In the genomic region with DNA sequence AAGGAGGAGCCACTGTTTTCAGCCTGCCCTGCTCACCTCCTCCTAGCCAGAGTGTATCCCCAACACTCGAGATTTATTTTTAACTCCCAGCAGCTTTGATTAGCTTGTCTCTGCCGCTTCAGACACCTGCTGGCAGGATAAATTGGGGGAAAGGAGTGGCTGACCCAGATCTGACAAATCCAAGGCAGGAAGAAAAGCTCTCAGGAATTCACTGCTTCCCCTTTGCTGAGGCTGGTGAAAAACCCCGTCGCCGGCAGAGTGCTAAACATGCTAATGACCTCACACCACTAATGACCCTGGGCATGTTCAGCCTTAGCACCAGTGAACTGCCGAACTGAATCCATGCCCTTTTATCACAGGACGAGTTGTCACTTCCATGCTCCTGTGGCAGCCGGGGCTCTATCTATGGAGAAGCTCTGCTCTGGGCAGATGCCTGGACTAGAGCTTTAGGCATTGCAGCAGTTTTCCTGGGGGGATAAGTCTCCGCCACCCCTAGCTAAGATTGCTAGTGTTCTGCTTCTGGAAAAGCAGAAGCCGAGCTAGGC, we compare ENCODE assay signal across 16 cellular contexts. TPM values are rescaled to one million over a fixed set of nuclear protein-coding genes. Genes with fewer than 3 reads are reported as not detected.
DNase-seq lines count a peak whose midpoint lies in the region.
"Had no signal": no experiment of that assay in that cellular context is flagged by ENCODE, and none has a peak within 500 bp of the region (broad histone marks: within the 10 kb centered on the region; RNA-seq: fewer than 3 reads in every experiment).

No MANE protein-coding gene starts in this region.

- no peaks in the 10 kb centered on the region for H3K9me3 Mint-ChIP-seq in CD8-positive, alpha-beta memory T cell

- H3K27ac Mint-ChIP-seq in CD8-positive, alpha-beta memory T cell = peak overlapping the region in 1 of 8 donors; percentile 78
- H3K27ac Mint-ChIP-seq: T-helper 17 cell had no signal

- H3K27me3 ChIP-seq in iPS-15b (ENCODE audit: control insufficient read depth, insufficient read depth, low read length) = no peaks in the 10 kb centered on the region
- H3K27me3 ChIP-seq in CD8-positive, alpha-beta memory T cell (ENCODE audit: insufficient read depth, low read length, poor library complexity, severe bottlenecking) = no peaks in the 10 kb centered on the region
- H3K27me3 ChIP-seq: BLaER1, MG63, tibial artery had no signal

- POLR2A ChIA-PET in CD8-positive, alpha-beta memory T cell (lab: Charles Lee) = no interaction called here

- DNase-seq in NCI-H2227 treated with DMSO at 0.1 percent for 48 hours (lab: John Stamatoyannopoulos, UW) = peak; percentile 37
- DNase-seq in renal cortical epithelial cell (ENCODE audit: low read depth) = peak; percentile 16
- no peak for DNase-seq in NCI-H2107 (lab: John Stamatoyannopoulos, UW)
- no peak for DNase-seq in CD8-positive, alpha-beta memory T cell
- DNase-seq in SIG-M5 (lab: John Stamatoyannopoulos, UW) = no peak
- DNase-seq in stimulated activated CD4-positive, alpha-beta T cell treated with anti-CD3 and anti-CD28 coated beads, Interleukin-2, amount 100 ng/mL, for 48 hours = no peak
- DNase-seq: activated naive CD4-positive, alpha-beta T cell; DMS 273 treated with DMSO at 0.1 percent for 48 hours; MG63; NCI-H2081; NK-92 treated with Interleukin-12 subunit alpha and Interleukin-12 subunit beta, amount 100 ng/mL, for 24 hours; T-helper 17 cell had no signal

- peaks cover 0 to 9% (median 4%) of the 10 kb centered on the region in 3 donors for H3K36me3 Mint-ChIP-seq in CD8-positive, alpha-beta memory T cell

- H3K27ac ChIP-seq in cingulate gyrus (ENCODE audit: low read depth, low read length) = peak overlapping the region; percentile 73
- H3K27ac ChIP-seq in CD8-positive, alpha-beta memory T cell (ENCODE audit: low read depth, low read length) = no peak overlapping the region
- H3K27ac ChIP-seq: BLaER1, tibial artery had no signal

- no peaks in the 10 kb centered on the region for H3K4me1 Mint-ChIP-seq in CD8-positive, alpha-beta memory T cell
- H3K4me1 Mint-ChIP-seq: T-helper 17 cell had no signal

- H3K4me3 Mint-ChIP-seq in CD8-positive, alpha-beta memory T cell = no peak overlapping the region
- H3K4me3 Mint-ChIP-seq: T-helper 17 cell had no signal

- H3K36me3 ChIP-seq in iPS-15b (ENCODE audit: control insufficient read depth, insufficient read depth, low read length) = no peaks in the 10 kb centered on the region
- H3K36me3 ChIP-seq in CD8-positive, alpha-beta memory T cell (ENCODE audit: insufficient read depth, low read length) = no peaks in the 10 kb centered on the region
- H3K36me3 ChIP-seq: BLaER1, MG63 had no signal

- H3K9ac ChIP-seq in iPS-15b (ENCODE audit: low read depth, low read length) = peak overlapping the region; percentile 26
- H3K9ac ChIP-seq: BLaER1 had no signal

- H3K4me3 ChIP-seq in iPS-15b (ENCODE audit: low read depth, low read length) = peak overlapping the region; percentile 31
- no peak overlapping the region for H3K4me3 ChIP-seq in CD8-positive, alpha-beta memory T cell (ENCODE audit: low read length)
- H3K4me3 ChIP-seq: BLaER1, MG63, tibial artery had no signal

- CTCF ChIA-PET in CD8-positive, alpha-beta memory T cell (lab: Charles Lee) = no interaction called here

- peaks cover 16 to 41% of the 10 kb centered on the region in 2 donors for H3K27me3 Mint-ChIP-seq in CD8-positive, alpha-beta memory T cell

- peaks cover 29% of the 10 kb centered on the region for H3K4me1 ChIP-seq in iPS-15b (ENCODE audit: control insufficient read depth, insufficient read depth, low read length)
- H3K4me1 ChIP-seq in CD8-positive, alpha-beta memory T cell (ENCODE audit: insufficient read depth, low read length) = no peaks in the 10 kb centered on the region
- H3K4me1 ChIP-seq: BLaER1, tibial artery had no signal

- H3K9me3 ChIP-seq in iPS-15b (ENCODE audit: control insufficient read depth, insufficient read depth, low read length) = no peaks in the 10 kb centered on the region
- H3K9me3 ChIP-seq in CD8-positive, alpha-beta memory T cell (ENCODE audit: low read length) = no peaks in the 10 kb centered on the region
- H3K9me3 ChIP-seq: BLaER1, MG63, tibial artery had no signal

RNA-seq across cellular contexts. Expression of a gene that starts 52.2 kb away (rescaled TPM):
- 18.8 and 22.5 TPM in 2 replicates for total RNA-seq in renal cortical epithelial cell
- 1 to 10 TPM; 2.4 to 2.7 TPM for total RNA-seq in CD8-positive, alpha-beta memory T cell
- 14.6 TPM for polyA plus RNA-seq in CD8-positive, alpha-beta memory T cell

Comparison
In these comparisons a context has a peak if more than half of its experiments do, and no peak if none do; other contexts are left out.
1. DNase-seq: peak in NCI-H2227 treated with DMSO at 0.1 percent for 48 hours (single experiment) and renal cortical epithelial cell (single experiment); none in NCI-H2107 (single experiment), CD8-positive, alpha-beta memory T cell (0 of 5), SIG-M5 (single experiment) and stimulated activated CD4-positive, alpha-beta T cell treated with anti-CD3 and anti-CD28 coated beads, Interleukin-2, amount 100 ng/mL, for 48 hours (0 of 2).